In genomic region chr3:13240928-13241618, GRCh38 we compare ENCODE assay signal across 15 cellular contexts.
A peak's percentile ranks its signal among the peaks of the same experiment; 100 is the strongest.
DNase-seq lines count a peak whose midpoint lies in the region; ATAC-seq and TF ChIP-seq lines count a peak whose summit lies in the region.
"Had no signal": no experiment of that assay in that cellular context is flagged by ENCODE, and none has a peak within 500 bp of the region (broad histone marks: within the 10 kb centered on the region; RNA-seq: fewer than 3 reads in every experiment).

No MANE protein-coding gene starts in this region.

- H3K27me3 Mint-ChIP-seq in CD8-positive, alpha-beta memory T cell = peaks cover 4 to 6% of the 10 kb centered on the region in 2 donors
- H3K27me3 Mint-ChIP-seq: CD4-positive, alpha-beta memory T cell had no signal

- no peak overlapping the region for H3K4me3 Mint-ChIP-seq in CD8-positive, alpha-beta memory T cell
- H3K4me3 Mint-ChIP-seq: CD4-positive, alpha-beta memory T cell had no signal

- no peak overlapping the region for H3K27ac ChIP-seq in CD8-positive, alpha-beta memory T cell (ENCODE audit: low read depth, low read length)
- H3K27ac ChIP-seq: 22Rv1, C4-2B had no signal

- no peaks in the 10 kb centered on the region for H3K36me3 Mint-ChIP-seq in CD8-positive, alpha-beta memory T cell
- H3K36me3 Mint-ChIP-seq: CD4-positive, alpha-beta memory T cell had no signal

- H3K27me3 ChIP-seq in CD8-positive, alpha-beta memory T cell (ENCODE audit: insufficient read depth, low read length, poor library complexity, severe bottlenecking) = no peaks in the 10 kb centered on the region

- H3K9me3 ChIP-seq in CD8-positive, alpha-beta memory T cell (ENCODE audit: low read length) = no peaks in the 10 kb centered on the region
- H3K9me3 ChIP-seq: Caco-2 had no signal

- no peaks in the 10 kb centered on the region for H3K36me3 ChIP-seq in CD8-positive, alpha-beta memory T cell (ENCODE audit: insufficient read depth, low read length)

- CTCF ChIA-PET in HEK293T (lab: Yijun Ruan, JAX) = interaction anchor here (1.0 kb wide), 1 partner anchor 10 kb away, joined by 3 read pairs; no protein-coding TSS in a partner anchor
- CTCF ChIA-PET in CD8-positive, alpha-beta memory T cell (lab: Charles Lee) = no interaction called here

- no peak overlapping the region for H3K4me3 ChIP-seq in CD8-positive, alpha-beta memory T cell (ENCODE audit: low read length)

- peak; percentile 16 for ATAC-seq in esophagus mucosa

- no peaks in the 10 kb centered on the region for H3K4me1 ChIP-seq in CD8-positive, alpha-beta memory T cell (ENCODE audit: insufficient read depth, low read length)
- H3K4me1 ChIP-seq: Caco-2 had no signal

- DNase-seq in NCI-H1417 (lab: John Stamatoyannopoulos, UW) (peak in 2 of 3 experiments; percentile 2 to 43), NCI-H1417 treated with DMSO at 0.1 percent for 48 hours (lab: John Stamatoyannopoulos, UW) (no peak), COLO668 (lab: John Stamatoyannopoulos, UW; ENCODE audit: unreplicated experiment) (peak; percentile 27), NCI-H146 (lab: John Stamatoyannopoulos, UW) (peak; percentile 55), AG08395 (ENCODE audit: low spot score) (no peak), HEK293T (ENCODE audit: extremely low spot score) (no peak)
- DNase-seq in CD8-positive, alpha-beta memory T cell = no peak
- DNase-seq: Caco-2; CD4-positive, alpha-beta memory T cell; DND-41; GF-D8; IMR-90 had no signal

- H3K4me1 Mint-ChIP-seq in CD8-positive, alpha-beta memory T cell = peaks cover under 1% of the 10 kb centered on the region in 3 donors

- no peak overlapping the region for H3K27ac Mint-ChIP-seq in CD8-positive, alpha-beta memory T cell
- H3K27ac Mint-ChIP-seq: CD4-positive, alpha-beta memory T cell had no signal

- H3K9me3 Mint-ChIP-seq in CD8-positive, alpha-beta memory T cell = no peaks in the 10 kb centered on the region
- H3K9me3 Mint-ChIP-seq: CD4-positive, alpha-beta memory T cell had no signal

- POLR2A ChIA-PET in HEK293T (lab: Yijun Ruan, JAX) = no interaction called here
- POLR2A ChIA-PET in CD8-positive, alpha-beta memory T cell (lab: Charles Lee) = no interaction called here

TF ChIP-seq in HEK293T, 16 proteins besides CTCF, POLR2A, EP300 and RAD21:
- TF ChIP-seq FOXM1 (IDR thresholded peaks at IDR 0.05; ENCODE audit: borderline replicate concordance) = no peak
- TF ChIP-seq L3MBTL2 (conservative IDR thresholded peaks at IDR 0.05) = no peak
- no peak for TF ChIP-seq TARDBP (IDR thresholded peaks at IDR 0.05)
- no peak for TF ChIP-seq CTBP1 (IDR thresholded peaks at IDR 0.05; ENCODE audit: borderline replicate concordance)
- no peak for TF ChIP-seq BHLHE40 (IDR thresholded peaks at IDR 0.05; ENCODE audit: borderline replicate concordance)
- no peak for TF ChIP-seq FOXK2 (IDR thresholded peaks at IDR 0.05)
- TF ChIP-seq ARNT (IDR thresholded peaks at IDR 0.05) = no peak
- TF ChIP-seq NFRKB (IDR thresholded peaks at IDR 0.05) = no peak
- TF ChIP-seq FOXA1 (IDR thresholded peaks at IDR 0.05) = no peak

Comparison
In these comparisons a context has a peak if more than half of its experiments do, and no peak if none do; other contexts are left out.
1. DNase-seq: peak in NCI-H1417 (2 of 3), COLO668 (single experiment) and NCI-H146 (single experiment); none in NCI-H1417 treated with DMSO at 0.1 percent for 48 hours (single experiment), AG08395 (single experiment), HEK293T (single experiment) and CD8-positive, alpha-beta memory T cell (0 of 5).